Comparison of ENCODE assay signal across 4 cellular contexts in genomic region chr19:15945301-15945700, GRCh38. TPM values are rescaled to one million over a fixed set of nuclear protein-coding genes. Genes with fewer than 3 reads are reported as not detected.
"Had no signal": no experiment of that assay in that cellular context is flagged by ENCODE, and none has a peak within 500 bp of the region (broad histone marks: within the 10 kb centered on the region; RNA-seq: fewer than 3 reads in every experiment).

No MANE protein-coding gene starts in this region.

- ATAC-seq: GM12878 had no signal

- DNase-seq: GDM1, GF-D8 had no signal

- H3K4me3 ChIP-seq: GM12878 had no signal

RNA-seq across cellular contexts. Expression of gene OR10H4, which starts 3.5 kb away (rescaled TPM):
- total RNA-seq: G401, GM12878 had no signal
- polyA plus RNA-seq: GM12878 had no signal

RNA-seq across cellular contexts. Expression of gene CYP4F11, which starts 11.0 kb away (rescaled TPM):
- total RNA-seq: GM12878 had no signal
- polyA plus RNA-seq: GM12878 had no signal
